In the genomic region with DNA sequence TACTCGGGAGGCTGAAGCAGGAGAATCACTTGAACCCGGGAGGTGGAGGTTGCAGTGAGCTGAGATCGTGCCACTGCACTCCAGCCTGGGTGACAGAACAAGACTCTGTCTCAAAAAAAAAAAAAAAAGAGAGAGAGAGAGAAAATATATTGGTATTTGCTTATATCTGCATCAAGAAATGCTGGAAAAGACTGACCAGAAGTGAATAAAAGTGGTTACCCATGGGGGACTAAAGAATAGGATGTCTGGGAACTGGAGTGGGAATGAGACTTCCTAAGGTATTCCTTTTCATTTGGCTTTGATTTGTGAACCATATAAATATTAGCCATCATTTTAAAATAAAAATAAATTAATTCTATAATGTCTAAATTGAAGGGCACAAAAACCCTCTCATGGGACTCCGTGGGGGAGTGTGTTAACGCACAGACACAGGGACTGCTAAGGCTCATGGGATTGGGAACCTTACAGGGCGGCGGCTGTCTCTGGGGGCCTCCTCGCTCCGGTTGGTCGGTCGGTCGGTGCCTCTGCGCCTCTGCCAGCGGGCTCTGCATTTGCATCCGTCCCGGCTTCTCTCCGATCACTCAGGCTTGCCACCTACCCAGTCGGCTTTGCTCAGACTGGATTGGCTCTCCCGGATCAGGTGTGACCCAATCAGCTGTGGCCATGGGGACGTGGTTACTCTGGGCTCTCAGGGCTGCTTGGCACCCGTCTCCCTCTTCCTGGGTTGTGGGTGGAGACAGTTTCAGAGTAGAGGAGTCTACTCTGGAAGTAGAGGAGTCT, we compare ENCODE assay signal across 8 cellular contexts. TPM values are rescaled to one million over a fixed set of nuclear protein-coding genes. Genes with fewer than 3 reads are reported as not detected.
A peak's percentile ranks its signal among the peaks of the same experiment; 100 is the strongest.
DNase-seq lines count a peak whose midpoint lies in the region; ATAC-seq lines count a peak whose summit lies in the region.

No MANE protein-coding gene starts in this region.

- H3K4me3 Mint-ChIP-seq in CD4-positive, alpha-beta memory T cell = peak overlapping the region; percentile 69 to 87 (median 77)

- peak overlapping the region in 1 of 2 donors; percentile 8 for H3K4me3 ChIP-seq in CD4-positive, alpha-beta memory T cell (ENCODE audit: low read length in 2 of 2)
- peak overlapping the region in 4 of 7 experiments; percentile 1 to 29 (median 14) for H3K4me3 ChIP-seq in skin epidermis

- peaks cover 12% of the 10 kb centered on the region for H3K4me1 ChIP-seq in CD4-positive, alpha-beta memory T cell (ENCODE audit: insufficient read depth, low read length)

- no peaks in the 10 kb centered on the region for H3K36me3 Mint-ChIP-seq in CD4-positive, alpha-beta memory T cell

- no peaks in the 10 kb centered on the region for H3K36me3 ChIP-seq in CD4-positive, alpha-beta memory T cell (ENCODE audit: insufficient read depth, low read length)

- peak; percentile 67 for ATAC-seq in GM21717 (IDR thresholded peaks at IDR 0.05; ENCODE audit: unreplicated experiment)

- no peak overlapping the region for H3K27ac ChIP-seq in CD4-positive, alpha-beta memory T cell (ENCODE audit: low read depth, low read length)
- H3K27ac ChIP-seq in skin epidermis = peak overlapping the region in 3 of 21 experiments; percentile 16 to 53 (median 29)

- H3K9me3 ChIP-seq in CD4-positive, alpha-beta memory T cell (ENCODE audit: control insufficient read depth in 1 of 2, low read length in 2 of 2) = no peaks in the 10 kb centered on the region

- H3K27me3 Mint-ChIP-seq in CD4-positive, alpha-beta memory T cell = no peaks in the 10 kb centered on the region

- no peaks in the 10 kb centered on the region for H3K27me3 ChIP-seq in CD4-positive, alpha-beta memory T cell (ENCODE audit: insufficient read depth, low read length)

- H3K27ac Mint-ChIP-seq in CD4-positive, alpha-beta memory T cell = peak overlapping the region in 6 of 7 donors; percentile 21 to 87 (median 62)

- in situ Hi-C loops in T47D (cut with HindIII; ENCODE audit: low pct_unique_long_range_greater_than_20kb, low sequenced_read_pairs) = no loop called here

- peaks cover 9 to 20% (median 14%) of the 10 kb centered on the region in 4 donors for H3K4me1 Mint-ChIP-seq in CD4-positive, alpha-beta memory T cell

- H3K9me3 Mint-ChIP-seq in CD4-positive, alpha-beta memory T cell = no peaks in the 10 kb centered on the region

- intact Hi-C loops in CD4-positive, alpha-beta memory T cell (cut with micrococcal nuclease) = no loop called here

- POLR2A ChIA-PET in CD4-positive, alpha-beta memory T cell (lab: Charles Lee; ENCODE audit: partially characterized antibody) = no interaction called here

- DNase-seq in CD4-positive, alpha-beta memory T cell = peak; percentile 49 to 78 (median 59)
- DNase-seq in NCI-H1417 treated with DMSO at 0.1 percent for 48 hours (lab: John Stamatoyannopoulos, UW) = peak; percentile 19
- DNase-seq in T-helper 9 cell = peak; percentile 35
- peak; percentile 92 to 96 for DNase-seq in T47D (ENCODE audit: low read depth in 1 of 2, low spot score in 1 of 2)
- DNase-seq in iPS-NIHi11 (ENCODE audit: low spot score) = peak; percentile 97
- DNase-seq in EL = no peak

- CTCF ChIA-PET in CD4-positive, alpha-beta memory T cell (lab: Charles Lee; ENCODE audit: partially characterized antibody) = no interaction called here

RNA-seq across cellular contexts. Expression of a gene that starts 12.7 kb away (rescaled TPM):
- total RNA-seq in CD4-positive, alpha-beta memory T cell = 10 to 100 TPM; 13.3 to 14.3 TPM
- 10 to 100 TPM; 35.7 to 35.9 TPM for polyA plus RNA-seq in CD4-positive, alpha-beta memory T cell
